Comparison of ENCODE assay signal across 1 cellular context in the genomic region with DNA sequence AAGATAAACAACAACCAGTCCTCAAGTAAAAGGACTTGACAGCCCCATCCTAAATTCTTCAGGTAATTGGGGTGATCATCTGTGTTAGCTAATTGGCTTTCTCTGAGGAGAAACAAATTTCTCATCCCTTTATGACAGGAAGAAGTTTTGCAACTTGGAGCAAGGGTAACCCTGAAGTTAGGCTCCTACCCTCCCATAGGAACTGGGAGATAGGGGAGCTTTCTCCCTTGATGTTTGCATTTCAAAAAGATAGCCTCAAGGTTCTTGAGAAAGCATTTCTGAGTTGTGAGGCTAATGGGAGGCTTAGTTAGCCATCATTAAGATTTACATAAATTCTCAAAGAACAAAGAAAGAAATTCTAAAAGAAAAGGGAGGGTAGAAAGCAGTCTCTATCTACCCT.
A peak's percentile ranks its signal among the peaks of the same experiment; 100 is the strongest.
TF ChIP-seq lines count a peak whose summit lies in the region.

No MANE protein-coding gene starts in this region.

TF ChIP-seq in H1, 55 proteins besides CTCF, POLR2A, EP300 and RAD21 (continued from another document):
- no peak for TF ChIP-seq ASH2L (IDR thresholded peaks at IDR 0.05; ENCODE audit: low read length)
- peak in 1 of 2 experiments; percentile 37; a peak in 1 of 4 replicates for TF ChIP-seq HDAC2 (IDR thresholded peaks at IDR 0.05; ENCODE audit: borderline replicate concordance in 1 of 2, low read depth in 2 of 2, low read length in 2 of 2)
- TF ChIP-seq CBX8 (IDR thresholded peaks at IDR 0.05; ENCODE audit: borderline replicate concordance, low read depth, low read length) = no peak
- no peak for TF ChIP-seq FOSL1 (IDR thresholded peaks at IDR 0.05; ENCODE audit: insufficient read depth, low read depth, low read length)
- no peak for TF ChIP-seq JUN (IDR thresholded peaks at IDR 0.05; ENCODE audit: low read depth, low read length)
- peak in 1 of 2 experiments; percentile 44 for TF ChIP-seq BCL11A (IDR thresholded peaks at IDR 0.05; ENCODE audit: low read depth in 2 of 2, low read length in 2 of 2)
- peak; percentile 79; the same call in 1 of the 2 replicates for TF ChIP-seq POLR2AphosphoS5 (IDR thresholded peaks at IDR 0.05; ENCODE audit: low read depth, low read length)
- no peak for TF ChIP-seq SP4 (IDR thresholded peaks at IDR 0.05; ENCODE audit: low read length)
- TF ChIP-seq CEBPB (IDR thresholded peaks at IDR 0.05; ENCODE audit: low read depth, low read length) = peak; percentile 53
- TF ChIP-seq RXRA (IDR thresholded peaks at IDR 0.05; ENCODE audit: insufficient read depth, low read depth, low read length) = no peak
- peak; percentile 94 for TF ChIP-seq POU5F1 (IDR thresholded peaks at IDR 0.05; ENCODE audit: low read depth, low read length)
- TF ChIP-seq E2F6 (IDR thresholded peaks at IDR 0.05) = no peak
- no peak for TF ChIP-seq EGR1 (IDR thresholded peaks at IDR 0.05; ENCODE audit: borderline replicate concordance, low read depth, low read length)
- 0 out of 2 replicates have a peak, but pooled peaks have one; percentile 55 for TF ChIP-seq TCF12 (IDR thresholded peaks at IDR 0.05; ENCODE audit: low read depth, low read length)
- TF ChIP-seq GABPA (IDR thresholded peaks at IDR 0.05; ENCODE audit: borderline replicate concordance, insufficient read depth, low read length) = no peak
- peak; percentile 37; the same call in 1 of the 2 replicates for TF ChIP-seq TEAD4 (IDR thresholded peaks at IDR 0.05; ENCODE audit: low read depth, low read length)
- no peak for TF ChIP-seq CREB1 (IDR thresholded peaks at IDR 0.05)
- no peak for TF ChIP-seq SIX5 (IDR thresholded peaks at IDR 0.05; ENCODE audit: low read depth, low read length)
- TF ChIP-seq SP2 (IDR thresholded peaks at IDR 0.05; ENCODE audit: low read length) = no peak
- no peak for TF ChIP-seq CTBP2 (IDR thresholded peaks at IDR 0.05; ENCODE audit: borderline replicate concordance, insufficient read depth, insufficient read length, low read length)
- TF ChIP-seq SUZ12 (IDR thresholded peaks at IDR 0.05; ENCODE audit: low read length) = no peak
- no peak for TF ChIP-seq SIRT6 (IDR thresholded peaks at IDR 0.05; ENCODE audit: low read length)
- TF ChIP-seq ZNF274 (IDR thresholded peaks at IDR 0.05; ENCODE audit: borderline replicate concordance, extremely low read depth, low read length) = 0 out of 2 replicates have a peak, but pooled peaks have one; percentile 17
